Comparison of ENCODE assay signal across 13 cellular contexts in the genomic region with DNA sequence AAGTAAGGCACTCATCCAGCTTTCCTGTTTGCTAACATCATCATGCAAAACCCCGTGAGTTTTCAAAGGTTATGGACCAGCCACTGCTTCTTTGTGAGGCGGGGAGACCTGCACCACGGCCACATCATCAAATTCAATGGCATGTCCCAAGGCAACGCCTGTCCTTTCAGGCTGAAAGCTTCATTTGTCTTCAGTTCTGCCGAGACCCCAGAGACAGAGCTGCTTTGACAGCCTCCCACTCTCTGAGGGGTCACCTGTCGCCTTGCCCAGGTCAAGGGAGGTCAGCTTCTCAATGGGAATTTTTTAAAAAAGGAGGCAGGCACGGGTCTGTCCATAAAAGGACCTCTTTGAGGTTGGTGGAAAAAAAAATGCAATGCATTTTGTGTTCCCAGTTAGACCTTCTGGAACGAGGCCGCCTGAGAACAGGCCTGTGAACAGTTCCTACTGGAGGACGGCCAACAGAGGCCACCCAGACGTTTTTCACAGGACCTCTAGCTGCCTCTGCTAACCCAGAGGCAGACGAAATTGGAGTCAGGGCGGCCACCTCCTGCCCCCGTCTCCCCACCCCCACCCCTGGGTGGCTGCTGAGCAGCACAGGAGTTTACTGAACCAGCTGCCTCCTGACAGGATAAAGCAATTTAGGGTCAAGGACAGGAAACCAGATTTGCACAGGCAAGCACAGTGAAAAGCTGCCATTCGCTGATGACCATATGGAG.
DNase-seq lines count a peak whose midpoint lies in the region; ATAC-seq and TF ChIP-seq lines count a peak whose summit lies in the region.
"Had no signal": no experiment of that assay in that cellular context is flagged by ENCODE, and none has a peak within 500 bp of the region (broad histone marks: within the 10 kb centered on the region; RNA-seq: fewer than 3 reads in every experiment).

No MANE protein-coding gene starts in this region.

- no peak overlapping the region for H3K4ac ChIP-seq in trophoblast cell (ENCODE audit: low read depth, low read length)

- no peak overlapping the region for H2BK120ac ChIP-seq in trophoblast cell (ENCODE audit: insufficient read depth, low read length, poor library complexity)

- TF ChIP-seq POLR2A in upper lobe of left lung (IDR thresholded peaks at IDR 0.05): no peak

- no peak overlapping the region for H4K12ac ChIP-seq in trophoblast cell (ENCODE audit: low read depth, low read length)

- H4K91ac ChIP-seq in trophoblast cell (ENCODE audit: low read depth, low read length): no peak overlapping the region

- no peaks in the 10 kb centered on the region for H3K9me3 ChIP-seq in upper lobe of left lung
- no peaks in the 10 kb centered on the region for H3K9me3 ChIP-seq in trophoblast cell (ENCODE audit: insufficient read depth, low read depth, low read length)

- H3K4me3 ChIP-seq in upper lobe of left lung (no peak overlapping the region), trophoblast cell (ENCODE audit: low read depth, low read length) (no peak overlapping the region)
- H3K4me3 ChIP-seq: K562 had no signal

- H4K8ac ChIP-seq in trophoblast cell (ENCODE audit: low read depth, low read length): no peak overlapping the region

- H3K23ac ChIP-seq in trophoblast cell (ENCODE audit: low read length): no peak overlapping the region

- H2AFZ ChIP-seq in trophoblast cell (ENCODE audit: insufficient read depth, low read length, poor library complexity): no peak overlapping the region

- H2BK5ac ChIP-seq in trophoblast cell (ENCODE audit: low read depth, low read length, poor library complexity): no peak overlapping the region

- TF ChIP-seq EP300 in upper lobe of left lung (IDR thresholded peaks at IDR 0.05): no peak

- 54 to 71% methylated on average over 10 to 15 of the region's 15 CpGs for WGBS in upper lobe of left lung, 2 donors
- no CpG with 5 or more reads among the region's 15 CpGs for WGBS in trophoblast cell (ENCODE audit: extremely low coverage, insufficient coverage, insufficient read length)

- H3K4me2 ChIP-seq in trophoblast cell (ENCODE audit: low read length): no peak overlapping the region

- H3K36me3 Mint-ChIP-seq in glutamatergic neuron (ENCODE audit: unreplicated experiment) (no peaks in the 10 kb centered on the region), nephron (ENCODE audit: low read depth) (no peaks in the 10 kb centered on the region)
- H3K36me3 Mint-ChIP-seq: naive thymus-derived CD8-positive, alpha-beta T cell had no signal

- DNase-seq in DMS 273 (lab: John Stamatoyannopoulos, UW; ENCODE audit: unreplicated experiment): peak; percentile 46
- DNase-seq in DMS 273 treated with DMSO at 0.1 percent for 48 hours (lab: John Stamatoyannopoulos, UW): no peak
- DNase-seq in glutamatergic neuron: peak; percentile 21
- peak in 1 of 2 donors; percentile 40 for DNase-seq in upper lobe of left lung
- DNase-seq in foreskin melanocyte: no peak
- no peak for DNase-seq in trophoblast cell
- DNase-seq: naive thymus-derived CD8-positive, alpha-beta T cell; NCI-H2029 treated with DMSO at 0.1 percent for 48 hours; stimulated activated CD4-positive, alpha-beta T cell treated with anti-CD3 and anti-CD28 coated beads, Interleukin-4, amount 100 ng/mL, for 1 hour had no signal

- H3K79me2 ChIP-seq in trophoblast cell (ENCODE audit: control insufficient read depth, insufficient read depth, low read length, poor library complexity): no peaks in the 10 kb centered on the region

- H3K27me3 Mint-ChIP-seq in glutamatergic neuron (ENCODE audit: unreplicated experiment): peaks cover 2% of the 10 kb centered on the region
- H3K27me3 Mint-ChIP-seq in nephron (ENCODE audit: low read depth): no peaks in the 10 kb centered on the region

- peaks cover 3% of the 10 kb centered on the region for H3K79me1 ChIP-seq in trophoblast cell (ENCODE audit: low read length)

- H2BK12ac ChIP-seq in trophoblast cell (ENCODE audit: low read length): no peak overlapping the region

- H3K4me1 ChIP-seq in upper lobe of left lung (no peaks in the 10 kb centered on the region), trophoblast cell (ENCODE audit: control insufficient read depth in 1 of 2, insufficient read depth in 2 of 2, low read length in 2 of 2) (peaks cover 6 to 7% of the 10 kb centered on the region in 2 experiments)

- no peaks in the 10 kb centered on the region for H3K36me3 ChIP-seq in upper lobe of left lung
- no peaks in the 10 kb centered on the region for H3K36me3 ChIP-seq in trophoblast cell (ENCODE audit: control insufficient read depth in 1 of 2, insufficient read depth in 2 of 2, low read length in 2 of 2)

- no peaks in the 10 kb centered on the region for H3K27me3 ChIP-seq in upper lobe of left lung
- no peaks in the 10 kb centered on the region for H3K27me3 ChIP-seq in trophoblast cell (ENCODE audit: insufficient read depth, low read length)

- H3K27ac ChIP-seq in upper lobe of left lung (no peak overlapping the region), trophoblast cell (ENCODE audit: low read depth, low read length) (no peak overlapping the region)
- H3K27ac ChIP-seq: 22Rv1 had no signal

- H3K14ac ChIP-seq in trophoblast cell (ENCODE audit: low read length): no peak overlapping the region

- no peak overlapping the region for H3K27ac Mint-ChIP-seq in glutamatergic neuron (ENCODE audit: unreplicated experiment)
- H3K27ac Mint-ChIP-seq in nephron: peak overlapping the region; percentile 35 to 84 (median 59)
- H3K27ac Mint-ChIP-seq: naive thymus-derived CD8-positive, alpha-beta T cell had no signal

- H2AK5ac ChIP-seq in trophoblast cell (ENCODE audit: low read length): no peak overlapping the region

- H3K4me1 Mint-ChIP-seq in glutamatergic neuron (ENCODE audit: low read depth, unreplicated experiment) (peaks cover 9% of the 10 kb centered on the region), nephron (peaks cover 16% of the 10 kb centered on the region)
- H3K4me1 Mint-ChIP-seq: naive thymus-derived CD8-positive, alpha-beta T cell had no signal

- H3K18ac ChIP-seq in trophoblast cell (ENCODE audit: low read length): no peak overlapping the region

- no peak overlapping the region for H3K9ac ChIP-seq in trophoblast cell (ENCODE audit: low read length)

- H3K4me3 Mint-ChIP-seq in glutamatergic neuron (ENCODE audit: unreplicated experiment) (no peak overlapping the region), nephron (no peak overlapping the region)
- H3K4me3 Mint-ChIP-seq: naive thymus-derived CD8-positive, alpha-beta T cell had no signal

- TF ChIP-seq CTCF in glutamatergic neuron (IDR thresholded peaks at IDR 0.05; ENCODE audit: partially characterized antibody, unreplicated experiment): no peak
- no peak for TF ChIP-seq CTCF in nephron (IDR thresholded peaks at IDR 0.05; ENCODE audit: unreplicated experiment in 3 of 3)
- TF ChIP-seq CTCF in upper lobe of left lung (IDR thresholded peaks at IDR 0.05): no peak

- ATAC-seq in upper lobe of left lung (ENCODE audit: low FRiP score in 2 of 2) (peak; percentile 42 to 48), GM19035 (IDR thresholded peaks at IDR 0.05; ENCODE audit: unreplicated experiment) (no peak)
- ATAC-seq: K562; naive thymus-derived CD8-positive, alpha-beta T cell had no signal

- H3K9me3 Mint-ChIP-seq in glutamatergic neuron (ENCODE audit: unreplicated experiment) (no peaks in the 10 kb centered on the region), nephron (no peaks in the 10 kb centered on the region)

Comparison
In these comparisons a context has a peak if more than half of its experiments do, and no peak if none do; other contexts are left out.
1. DNase-seq: peak in DMS 273 (single experiment) and glutamatergic neuron (single experiment); none in DMS 273 treated with DMSO at 0.1 percent for 48 hours (single experiment), foreskin melanocyte (single experiment) and trophoblast cell (0 of 2).